26 cellular contexts compared by ENCODE assay signal in the genomic region with DNA sequence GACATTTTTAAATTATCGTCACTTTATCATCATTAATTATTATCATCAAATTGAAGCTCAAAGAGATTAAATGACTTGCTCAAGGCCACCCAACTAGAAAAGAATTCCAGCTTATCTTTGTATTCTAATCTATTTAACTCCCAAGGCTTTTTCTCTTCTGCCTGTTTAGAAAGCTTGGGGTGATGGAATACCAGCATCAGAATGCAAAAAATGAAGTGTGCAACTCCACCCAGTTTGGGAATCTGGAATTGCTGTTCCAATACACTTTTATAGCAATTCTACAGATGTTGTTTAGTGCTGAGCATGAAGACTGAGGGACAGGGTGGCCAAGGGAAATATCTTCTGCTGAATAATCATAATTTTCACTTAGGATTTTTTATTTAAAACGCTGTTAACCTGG.
DNase-seq lines count a peak whose midpoint lies in the region; ATAC-seq and TF ChIP-seq lines count a peak whose summit lies in the region.
"Had no signal": no experiment of that assay in that cellular context is flagged by ENCODE, and none has a peak within 500 bp of the region (broad histone marks: within the 10 kb centered on the region; RNA-seq: fewer than 3 reads in every experiment).

No MANE protein-coding gene starts in this region.

- no peak overlapping the region for H3K18ac ChIP-seq in IMR-90 (ENCODE audit: low read depth, low read length)

- H4K8ac ChIP-seq in IMR-90 (ENCODE audit: low read depth in 2 of 2, low read length in 2 of 2) = no peak overlapping the region

- TF ChIP-seq RAD21 in IMR-90 (IDR thresholded peaks at IDR 0.05; ENCODE audit: low read length) = no peak

- peaks cover 10% of the 10 kb centered on the region for H3K9me3 Mint-ChIP-seq in Calu3 (ENCODE audit: low read depth, unreplicated experiment)
- peaks cover 26% of the 10 kb centered on the region for H3K9me3 Mint-ChIP-seq in chondrocyte (ENCODE audit: low read depth)

- CTCF ChIA-PET in AG04449 (lab: Yijun Ruan, JAX) = no interaction called here
- CTCF ChIA-PET in IMR-90 (lab: Yijun Ruan, JAX) = no interaction called here
- CTCF ChIA-PET in Calu3 (lab: Charles Lee) = no interaction called here

- no peak overlapping the region for H3K9ac ChIP-seq in IMR-90 (ENCODE audit: low read depth, low read length)
- H3K9ac ChIP-seq: BLaER1 treated with 17β-estradiol and CSF1 and Interleukin-3, amounts not matched to agents 10 nM and 100 nM; KMS-11 had no signal

- no peaks in the 10 kb centered on the region for H3K9me3 ChIP-seq in IMR-90 (ENCODE audit: control insufficient read depth, insufficient read depth, low read length)
- H3K9me3 ChIP-seq: BLaER1 treated with 17β-estradiol and CSF1 and Interleukin-3, amounts not matched to agents 10 nM and 100 nM had no signal

- no CpG with 5 or more reads among the region's 2 CpGs for WGBS in IMR-90 (ENCODE audit: extremely low coverage in 2 of 2, insufficient read length in 1 of 2), 2 experiments

- H2AK5ac ChIP-seq in IMR-90 (ENCODE audit: low read depth, low read length) = no peak overlapping the region

- no peaks in the 10 kb centered on the region for H3K36me3 ChIP-seq in IMR-90 (ENCODE audit: control insufficient read depth, insufficient read depth, low read length)
- H3K36me3 ChIP-seq: BLaER1 treated with 17β-estradiol and CSF1 and Interleukin-3, amounts not matched to agents 10 nM and 100 nM had no signal

- peak; percentile 29; the same call in 1 of the 2 replicates for ATAC-seq in IMR-90 (ENCODE audit: low read depth)
- ATAC-seq: CD8-positive, alpha-beta T cell; GM12878 had no signal

- no peaks in the 10 kb centered on the region for H3K79me1 ChIP-seq in IMR-90 (ENCODE audit: low read depth in 1 of 2, low read length in 2 of 2)

- in situ Hi-C loops in IMR-90 (cut with MboI; ENCODE audit: low sequenced_read_pairs) = no loop called here

- H3K4me2 ChIP-seq in IMR-90 (ENCODE audit: low read depth, low read length) = no peak overlapping the region
- H3K4me2 ChIP-seq: BLaER1 treated with 17β-estradiol and CSF1 and Interleukin-3, amounts not matched to agents 10 nM and 100 nM; KMS-11 had no signal

- H4K20me1 ChIP-seq in IMR-90 (ENCODE audit: insufficient read depth, low read length) = no peaks in the 10 kb centered on the region
- H4K20me1 ChIP-seq: BLaER1 treated with 17β-estradiol and CSF1 and Interleukin-3, amounts not matched to agents 10 nM and 100 nM had no signal

- BruUV-seq in IMR-90 (replicated peaks; lab: Mats Ljungman, UMichigan) = no TSS peak
- BruUV-seq in Calu3 (replicated peaks; lab: Mats Ljungman, UMichigan) = no TSS peak

- no peaks in the 10 kb centered on the region for H3K27me3 Mint-ChIP-seq in Calu3 (ENCODE audit: unreplicated experiment)
- no peaks in the 10 kb centered on the region for H3K27me3 Mint-ChIP-seq in chondrocyte (ENCODE audit: low read depth)

- H3K4me3 ChIP-seq in AG04449 (ENCODE audit: low read depth, low read length) (no peak overlapping the region), IMR-90 (ENCODE audit: insufficient read depth, low read depth, low read length) (no peak overlapping the region)
- H3K4me3 ChIP-seq: BLaER1 treated with 17β-estradiol and CSF1 and Interleukin-3, amounts not matched to agents 10 nM and 100 nM; GM12878; SK-N-MC had no signal

- H3K27ac ChIP-seq in IMR-90 (ENCODE audit: insufficient read depth, low read length) = no peak overlapping the region
- H3K27ac ChIP-seq: BLaER1 treated with 17β-estradiol and CSF1 and Interleukin-3, amounts not matched to agents 10 nM and 100 nM; KMS-11; RWPE1; SK-N-MC had no signal

- POLR2A ChIA-PET in AG04449 (lab: Yijun Ruan, JAX) = interaction anchor here (1.5 kb wide), 1 partner anchor 99 kb away, joined by 3 read pairs; no protein-coding TSS in a partner anchor
- POLR2A ChIA-PET in IMR-90 (lab: Charles Lee; ENCODE audit: unreplicated experiment) = no interaction called here

- no peak overlapping the region for H2BK5ac ChIP-seq in IMR-90 (ENCODE audit: low read depth, low read length, poor library complexity, severe bottlenecking)

- H3K27ac Mint-ChIP-seq in Calu3 (ENCODE audit: unreplicated experiment) = no peak overlapping the region
- no peak overlapping the region for H3K27ac Mint-ChIP-seq in chondrocyte (ENCODE audit: unreplicated experiment)
- H3K27ac Mint-ChIP-seq: CD8-positive, alpha-beta T cell had no signal

- intact Hi-C loops in IMR-90 (cut with micrococcal nuclease) = no loop called here
- intact Hi-C loops in Calu3 (cut with micrococcal nuclease; ENCODE audit: unreplicated experiment) = no loop called here

- H2AFZ ChIP-seq in IMR-90 (replicated peaks; ENCODE audit: low read length, poor library complexity) = no peak overlapping the region

- no peak overlapping the region for H3K4ac ChIP-seq in IMR-90 (ENCODE audit: low read depth, low read length)

- H2AK9ac ChIP-seq in IMR-90 (replicated peaks; ENCODE audit: low read depth, low read length, poor library complexity) = no peak overlapping the region

- DNase-seq in AG04449 (ENCODE audit: low read depth, low spot score) (peak; percentile 12), EH (ENCODE audit: low read depth) (peak; percentile 45), IMR-90 (no peak), fibroblast of peridontal ligament (ENCODE audit: extremely low read depth) (peak; percentile 12), GM10266 (ENCODE audit: extremely low spot score) (no peak), DMS79 (lab: John Stamatoyannopoulos, UW) (no peak), Calu3 (no peak), chondrocyte (ENCODE audit: low spot score) (no peak)
- DNase-seq: 8988T; CD8-positive, alpha-beta T cell; DMS153; GF-D8; H7; NCI-H1092 treated with DMSO at 0.1 percent for 48 hours; NCI-H146; NCI-H2029; NCI-H2227 treated with DMSO at 0.1 percent for 48 hours; NCI-H524; NCI-H774; NK-92 treated with Interleukin-12 subunit alpha and Interleukin-12 subunit beta, amount 100 ng/mL, for 24 hours; SHP77 treated with DMSO at 0.1 percent for 48 hours had no signal

- TF ChIP-seq CTCF in AG04449 (IDR thresholded peaks at IDR 0.05; ENCODE audit: insufficient read depth, low read length, missing control alignments) (no peak), IMR-90 (conservative IDR thresholded peaks at IDR 0.05; ENCODE audit: low read depth, low read length) (no peak), GM10266 (IDR thresholded peaks at IDR 0.05; ENCODE audit: control insufficient read depth, insufficient read depth, low read depth, missing control alignments) (no peak), Calu3 (IDR thresholded peaks at IDR 0.05; ENCODE audit: unreplicated experiment) (no peak), chondrocyte (IDR thresholded peaks at IDR 0.05) (no peak)

- H4K91ac ChIP-seq in IMR-90 (ENCODE audit: insufficient read depth, low read depth, low read length) = no peak overlapping the region

- H4K5ac ChIP-seq in IMR-90 (ENCODE audit: low read depth, low read length) = no peak overlapping the region

- H3K23ac ChIP-seq in IMR-90 (ENCODE audit: low read depth, low read length) = no peak overlapping the region

- H3K4me1 Mint-ChIP-seq in Calu3 (ENCODE audit: low read depth, unreplicated experiment) (no peaks in the 10 kb centered on the region), chondrocyte (ENCODE audit: low read depth) (peaks cover 28% of the 10 kb centered on the region)

- H3K9me1 ChIP-seq in IMR-90 (ENCODE audit: insufficient read depth, low read length) = no peaks in the 10 kb centered on the region

- no peak overlapping the region for H3K14ac ChIP-seq in IMR-90 (replicated peaks; ENCODE audit: low read depth, low read length)

- dilution Hi-C loops in IMR-90 (cut with HindIII; ENCODE audit: low sequenced_read_pairs, unreplicated experiment) = no loop called here

- no peak overlapping the region for H2BK20ac ChIP-seq in IMR-90 (ENCODE audit: low read depth, low read length)

- no peak overlapping the region for H3K56ac ChIP-seq in IMR-90 (ENCODE audit: extremely low read depth, insufficient read depth, low read length)

- H2BK15ac ChIP-seq in IMR-90 (ENCODE audit: low read depth, low read length) = no peak overlapping the region

- no peak overlapping the region for H2BK120ac ChIP-seq in IMR-90 (ENCODE audit: low read depth, low read length)

- H3K36me3 Mint-ChIP-seq in Calu3 (ENCODE audit: insufficient read depth, unreplicated experiment) (no peaks in the 10 kb centered on the region), chondrocyte (ENCODE audit: low read depth) (peaks cover 5% of the 10 kb centered on the region)
- H3K36me3 Mint-ChIP-seq: CD8-positive, alpha-beta T cell had no signal

- H3K27me3 ChIP-seq in IMR-90 (ENCODE audit: control insufficient read depth, insufficient read depth, low read length) = no peaks in the 10 kb centered on the region
- H3K27me3 ChIP-seq: BLaER1 treated with 17β-estradiol and CSF1 and Interleukin-3, amounts not matched to agents 10 nM and 100 nM had no signal

- TF ChIP-seq POLR2A in IMR-90 (IDR thresholded peaks at IDR 0.05; ENCODE audit: low read depth, low read length) = no peak

- no peaks in the 10 kb centered on the region for H3K4me1 ChIP-seq in IMR-90 (ENCODE audit: control insufficient read depth, insufficient read depth, low read length)
- H3K4me1 ChIP-seq: BLaER1 treated with 17β-estradiol and CSF1 and Interleukin-3, amounts not matched to agents 10 nM and 100 nM had no signal

- H3K4me3 Mint-ChIP-seq in Calu3 (ENCODE audit: low read depth, unreplicated experiment) = no peak overlapping the region
- H3K4me3 Mint-ChIP-seq in chondrocyte (ENCODE audit: unreplicated experiment) = no peak overlapping the region
- H3K4me3 Mint-ChIP-seq: CD8-positive, alpha-beta T cell had no signal

TF ChIP-seq in IMR-90, 13 proteins besides CTCF, POLR2A, EP300 and RAD21 (continues in another document):
- TF ChIP-seq FOS (IDR thresholded peaks at IDR 0.05; ENCODE audit: low read depth, low read length) = no peak
- TF ChIP-seq NFE2L2 (IDR thresholded peaks at IDR 0.05; ENCODE audit: low read depth, low read length) = no peak
- no peak for TF ChIP-seq SMC3 (IDR thresholded peaks at IDR 0.05; ENCODE audit: low read depth, low read length)
- TF ChIP-seq, protein P1, sequence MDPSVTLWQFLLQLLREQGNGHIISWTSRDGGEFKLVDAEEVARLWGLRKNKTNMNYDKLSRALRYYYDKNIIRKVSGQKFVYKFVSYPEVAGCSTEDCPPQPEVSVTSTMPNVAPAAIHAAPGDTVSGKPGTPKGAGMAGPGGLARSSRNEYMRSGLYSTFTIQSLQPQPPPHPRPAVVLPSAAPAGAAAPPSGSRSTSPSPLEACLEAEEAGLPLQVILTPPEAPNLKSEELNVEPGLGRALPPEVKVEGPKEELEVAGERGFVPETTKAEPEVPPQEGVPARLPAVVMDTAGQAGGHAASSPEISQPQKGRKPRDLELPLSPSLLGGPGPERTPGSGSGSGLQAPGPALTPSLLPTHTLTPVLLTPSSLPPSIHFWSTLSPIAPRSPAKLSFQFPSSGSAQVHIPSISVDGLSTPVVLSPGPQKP (IDR thresholded peaks at IDR 0.05; ENCODE audit: borderline replicate concordance, low read depth, low read length) = no peak
- no peak for TF ChIP-seq MXI1 (IDR thresholded peaks at IDR 0.05; ENCODE audit: borderline replicate concordance, low read depth, low read length)
- no peak for TF ChIP-seq CHD1 (IDR thresholded peaks at IDR 0.05; ENCODE audit: low read depth, low read length)
- TF ChIP-seq MAFK (IDR thresholded peaks at IDR 0.05; ENCODE audit: low read depth, low read length) = no peak
- no peak for TF ChIP-seq RCOR1 (IDR thresholded peaks at IDR 0.05; ENCODE audit: insufficient replicate concordance, low read length)
- TF ChIP-seq CEBPB (IDR thresholded peaks at IDR 0.05; ENCODE audit: low read depth, low read length) = no peak

Comparison
In these comparisons a context has a peak if more than half of its experiments do, and no peak if none do; other contexts are left out.
1. DNase-seq: peak in AG04449 (single experiment), EH (single experiment) and fibroblast of peridontal ligament (single experiment); none in IMR-90 (single experiment), GM10266 (single experiment), DMS79 (single experiment), Calu3 (single experiment) and chondrocyte (single experiment).